In the genomic region with DNA sequence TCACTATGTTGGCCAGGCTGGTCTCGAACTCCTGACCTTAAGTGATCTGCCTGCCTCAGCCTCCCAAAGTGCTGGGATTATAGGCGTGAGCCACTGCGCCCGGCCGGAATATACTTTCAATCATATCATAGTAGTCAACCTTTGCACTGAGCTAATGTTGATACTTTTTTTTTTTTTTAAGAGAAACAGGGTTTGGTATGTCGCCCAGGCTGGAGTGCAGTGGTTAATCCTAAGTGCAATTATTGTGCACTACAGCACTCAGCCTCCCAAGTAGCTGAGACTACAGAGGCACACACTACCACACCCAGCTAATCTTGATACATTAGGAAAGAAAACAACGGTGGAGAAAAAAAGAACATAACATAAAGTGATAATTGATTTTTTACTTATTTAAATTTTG, we compare ENCODE assay signal across 2 cellular contexts.
TF ChIP-seq lines count a peak whose summit lies in the region.

No MANE protein-coding gene starts in this region.

TF ChIP-seq in SK-N-SH, 30 proteins besides CTCF, POLR2A, EP300 and RAD21 (continued from another document):
- TF ChIP-seq, protein P1, sequence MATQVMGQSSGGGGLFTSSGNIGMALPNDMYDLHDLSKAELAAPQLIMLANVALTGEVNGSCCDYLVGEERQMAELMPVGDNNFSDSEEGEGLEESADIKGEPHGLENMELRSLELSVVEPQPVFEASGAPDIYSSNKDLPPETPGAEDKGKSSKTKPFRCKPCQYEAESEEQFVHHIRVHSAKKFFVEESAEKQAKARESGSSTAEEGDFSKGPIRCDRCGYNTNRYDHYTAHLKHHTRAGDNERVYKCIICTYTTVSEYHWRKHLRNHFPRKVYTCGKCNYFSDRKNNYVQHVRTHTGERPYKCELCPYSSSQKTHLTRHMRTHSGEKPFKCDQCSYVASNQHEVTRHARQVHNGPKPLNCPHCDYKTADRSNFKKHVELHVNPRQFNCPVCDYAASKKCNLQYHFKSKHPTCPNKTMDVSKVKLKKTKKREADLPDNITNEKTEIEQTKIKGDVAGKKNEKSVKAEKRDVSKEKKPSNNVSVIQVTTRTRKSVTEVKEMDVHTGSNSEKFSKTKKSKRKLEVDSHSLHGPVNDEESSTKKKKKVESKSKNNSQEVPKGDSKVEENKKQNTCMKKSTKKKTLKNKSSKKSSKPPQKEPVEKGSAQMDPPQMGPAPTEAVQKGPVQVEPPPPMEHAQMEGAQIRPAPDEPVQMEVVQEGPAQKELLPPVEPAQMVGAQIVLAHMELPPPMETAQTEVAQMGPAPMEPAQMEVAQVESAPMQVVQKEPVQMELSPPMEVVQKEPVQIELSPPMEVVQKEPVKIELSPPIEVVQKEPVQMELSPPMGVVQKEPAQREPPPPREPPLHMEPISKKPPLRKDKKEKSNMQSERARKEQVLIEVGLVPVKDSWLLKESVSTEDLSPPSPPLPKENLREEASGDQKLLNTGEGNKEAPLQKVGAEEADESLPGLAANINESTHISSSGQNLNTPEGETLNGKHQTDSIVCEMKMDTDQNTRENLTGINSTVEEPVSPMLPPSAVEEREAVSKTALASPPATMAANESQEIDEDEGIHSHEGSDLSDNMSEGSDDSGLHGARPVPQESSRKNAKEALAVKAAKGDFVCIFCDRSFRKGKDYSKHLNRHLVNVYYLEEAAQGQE (IDR thresholded peaks at IDR 0.05; ENCODE audit: low read depth, low read length): no peak
- TF ChIP-seq FOSL2 (IDR thresholded peaks at IDR 0.05; ENCODE audit: borderline replicate concordance, low read depth) (no peak), ELF1 (IDR thresholded peaks at IDR 0.05) (no peak), RFX5 (IDR thresholded peaks at IDR 0.05; ENCODE audit: low read length) (no peak), RXRA (IDR thresholded peaks at IDR 0.05; ENCODE audit: borderline replicate concordance, low read depth) (no peak), POLR2AphosphoS5 (IDR thresholded peaks at IDR 0.05; ENCODE audit: low read depth, low read length) (no peak), CHD2 (IDR thresholded peaks at IDR 0.05; ENCODE audit: low read length, partially characterized antibody) (no peak)
- TF ChIP-seq, protein P2, sequence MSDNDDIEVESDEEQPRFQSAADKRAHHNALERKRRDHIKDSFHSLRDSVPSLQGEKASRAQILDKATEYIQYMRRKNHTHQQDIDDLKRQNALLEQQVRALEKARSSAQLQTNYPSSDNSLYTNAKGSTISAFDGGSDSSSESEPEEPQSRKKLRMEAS (IDR thresholded peaks at IDR 0.05; ENCODE audit: low read depth): no peak

TF ChIP-seq in WTC11, 78 proteins besides CTCF, POLR2A, EP300 and RAD21 (continued from another document):
- TF ChIP-seq, protein P3, sequence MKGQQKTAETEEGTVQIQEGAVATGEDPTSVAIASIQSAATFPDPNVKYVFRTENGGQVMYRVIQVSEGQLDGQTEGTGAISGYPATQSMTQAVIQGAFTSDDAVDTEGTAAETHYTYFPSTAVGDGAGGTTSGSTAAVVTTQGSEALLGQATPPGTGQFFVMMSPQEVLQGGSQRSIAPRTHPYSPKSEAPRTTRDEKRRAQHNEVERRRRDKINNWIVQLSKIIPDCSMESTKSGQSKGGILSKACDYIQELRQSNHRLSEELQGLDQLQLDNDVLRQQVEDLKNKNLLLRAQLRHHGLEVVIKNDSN (CRISPR knock-in tag; IDR thresholded peaks at IDR 0.05): no peak
- TF ChIP-seq PRRX2 (CRISPR knock-in tag; IDR thresholded peaks at IDR 0.05) (no peak), HMGA2 (CRISPR knock-in tag; IDR thresholded peaks at IDR 0.05) (no peak), ZNF138 (CRISPR knock-in tag; conservative IDR thresholded peaks at IDR 0.05) (no peak), EMX1 (CRISPR knock-in tag; IDR thresholded peaks at IDR 0.05) (no peak), NR1H2 (CRISPR knock-in tag; IDR thresholded peaks at IDR 0.05) (no peak), JAZF1 (CRISPR knock-in tag; IDR thresholded peaks at IDR 0.05) (no peak), TP53 (CRISPR knock-in tag; IDR thresholded peaks at IDR 0.05) (no peak), GTF2I (CRISPR knock-in tag; conservative IDR thresholded peaks at IDR 0.05) (no peak), IRF2 (CRISPR knock-in tag; IDR thresholded peaks at IDR 0.05; ENCODE audit: borderline replicate concordance, low read depth) (no peak), ZBTB21 (CRISPR knock-in tag; IDR thresholded peaks at IDR 0.05; ENCODE audit: borderline replicate concordance) (no peak), JUN (CRISPR knock-in tag; IDR thresholded peaks at IDR 0.05) (no peak), NFYB (CRISPR knock-in tag; conservative IDR thresholded peaks at IDR 0.05; ENCODE audit: low read depth) (no peak), MXD4 (CRISPR knock-in tag; IDR thresholded peaks at IDR 0.05; ENCODE audit: borderline replicate concordance) (no peak)
- TF ChIP-seq, protein P4, sequence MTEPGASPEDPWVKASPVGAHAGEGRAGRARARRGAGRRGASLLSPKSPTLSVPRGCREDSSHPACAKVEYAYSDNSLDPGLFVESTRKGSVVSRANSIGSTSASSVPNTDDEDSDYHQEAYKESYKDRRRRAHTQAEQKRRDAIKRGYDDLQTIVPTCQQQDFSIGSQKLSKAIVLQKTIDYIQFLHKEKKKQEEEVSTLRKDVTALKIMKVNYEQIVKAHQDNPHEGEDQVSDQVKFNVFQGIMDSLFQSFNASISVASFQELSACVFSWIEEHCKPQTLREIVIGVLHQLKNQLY (CRISPR knock-in tag; IDR thresholded peaks at IDR 0.05): no peak
- TF ChIP-seq, protein P5, sequence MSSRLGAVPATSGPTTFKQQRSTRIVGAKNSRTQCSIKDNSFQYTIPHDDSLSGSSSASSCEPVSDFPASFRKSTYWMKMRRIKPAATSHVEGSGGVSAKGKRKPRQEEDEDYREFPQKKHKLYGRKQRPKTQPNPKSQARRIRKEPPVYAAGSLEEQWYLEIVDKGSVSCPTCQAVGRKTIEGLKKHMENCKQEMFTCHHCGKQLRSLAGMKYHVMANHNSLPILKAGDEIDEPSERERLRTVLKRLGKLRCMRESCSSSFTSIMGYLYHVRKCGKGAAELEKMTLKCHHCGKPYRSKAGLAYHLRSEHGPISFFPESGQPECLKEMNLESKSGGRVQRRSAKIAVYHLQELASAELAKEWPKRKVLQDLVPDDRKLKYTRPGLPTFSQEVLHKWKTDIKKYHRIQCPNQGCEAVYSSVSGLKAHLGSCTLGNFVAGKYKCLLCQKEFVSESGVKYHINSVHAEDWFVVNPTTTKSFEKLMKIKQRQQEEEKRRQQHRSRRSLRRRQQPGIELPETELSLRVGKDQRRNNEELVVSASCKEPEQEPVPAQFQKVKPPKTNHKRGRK (CRISPR knock-in tag; IDR thresholded peaks at IDR 0.05; ENCODE audit: borderline replicate concordance): no peak
- TF ChIP-seq, protein P6, sequence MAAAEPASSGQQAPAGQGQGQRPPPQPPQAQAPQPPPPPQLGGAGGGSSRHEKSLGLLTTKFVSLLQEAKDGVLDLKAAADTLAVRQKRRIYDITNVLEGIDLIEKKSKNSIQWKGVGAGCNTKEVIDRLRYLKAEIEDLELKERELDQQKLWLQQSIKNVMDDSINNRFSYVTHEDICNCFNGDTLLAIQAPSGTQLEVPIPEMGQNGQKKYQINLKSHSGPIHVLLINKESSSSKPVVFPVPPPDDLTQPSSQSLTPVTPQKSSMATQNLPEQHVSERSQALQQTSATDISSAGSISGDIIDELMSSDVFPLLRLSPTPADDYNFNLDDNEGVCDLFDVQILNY (CRISPR knock-in tag; IDR thresholded peaks at IDR 0.05): no peak
